11 cellular contexts compared by ENCODE assay signal in the genomic region with DNA sequence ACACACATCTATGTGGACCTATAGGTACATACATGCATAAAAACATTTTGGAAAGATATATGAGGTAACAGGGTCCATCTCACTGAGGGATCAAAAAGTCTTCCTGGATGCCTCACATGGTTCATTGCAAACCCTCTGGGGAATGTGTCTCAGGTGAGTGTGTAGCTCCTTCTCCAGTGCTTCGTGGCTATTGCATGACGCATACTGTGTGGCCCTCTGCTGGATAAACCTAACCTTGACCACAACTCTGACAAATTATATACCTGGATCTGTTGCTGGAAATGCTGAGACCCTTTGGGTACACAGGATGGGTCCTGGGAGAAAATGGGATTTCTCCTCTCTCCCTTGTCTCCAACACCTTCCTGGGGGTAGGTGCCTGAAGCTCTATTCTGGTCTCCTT.
DNase-seq lines count a peak whose midpoint lies in the region; ATAC-seq lines count a peak whose summit lies in the region.
"Had no signal": no experiment of that assay in that cellular context is flagged by ENCODE, and none has a peak within 500 bp of the region (broad histone marks: within the 10 kb centered on the region; RNA-seq: fewer than 3 reads in every experiment).

No MANE protein-coding gene starts in this region.

- DNase-seq in DMS53 treated with DMSO at 0.1 percent for 48 hours (lab: John Stamatoyannopoulos, UW; ENCODE audit: unreplicated experiment): peak; percentile 8
- peak; percentile 42 for DNase-seq in HPDE6-E6E7 (ENCODE audit: extremely low spot score)
- peak; percentile 43 for DNase-seq in SW480 (ENCODE audit: low spot score)
- DNase-seq in left kidney (ENCODE audit: low read depth, low spot score): peak; percentile 46
- DNase-seq in activated CD4-positive, alpha-beta T cell treated with anti-CD3 and anti-CD28 coated beads for 48 hours: no peak
- no peak for DNase-seq in NCI-H2081 treated with DMSO at 0.1 percent for 48 hours (lab: John Stamatoyannopoulos, UW)
- no peak for DNase-seq in NK-92 (lab: John Stamatoyannopoulos, UW; ENCODE audit: unreplicated experiment)
- DNase-seq: foreskin melanocyte, Kasumi-1 had no signal

- no peak for ATAC-seq in GM21526 (IDR thresholded peaks at IDR 0.05; ENCODE audit: low FRiP score, unreplicated experiment)
- ATAC-seq: activated T-helper 17 cell treated with anti-CD3 and anti-CD28 coated beads, Interleukin-2, amount 50 U/mL, for 72 hours had no signal

Comparison
In these comparisons a context has a peak if more than half of its experiments do, and no peak if none do; other contexts are left out.
1. DNase-seq: peak in DMS53 treated with DMSO at 0.1 percent for 48 hours (single experiment), HPDE6-E6E7 (single experiment), SW480 (single experiment) and left kidney (single experiment); none in activated CD4-positive, alpha-beta T cell treated with anti-CD3 and anti-CD28 coated beads for 48 hours (single experiment), NCI-H2081 treated with DMSO at 0.1 percent for 48 hours (single experiment) and NK-92 (single experiment).